14 cellular contexts compared by ENCODE assay signal in the genomic region with DNA sequence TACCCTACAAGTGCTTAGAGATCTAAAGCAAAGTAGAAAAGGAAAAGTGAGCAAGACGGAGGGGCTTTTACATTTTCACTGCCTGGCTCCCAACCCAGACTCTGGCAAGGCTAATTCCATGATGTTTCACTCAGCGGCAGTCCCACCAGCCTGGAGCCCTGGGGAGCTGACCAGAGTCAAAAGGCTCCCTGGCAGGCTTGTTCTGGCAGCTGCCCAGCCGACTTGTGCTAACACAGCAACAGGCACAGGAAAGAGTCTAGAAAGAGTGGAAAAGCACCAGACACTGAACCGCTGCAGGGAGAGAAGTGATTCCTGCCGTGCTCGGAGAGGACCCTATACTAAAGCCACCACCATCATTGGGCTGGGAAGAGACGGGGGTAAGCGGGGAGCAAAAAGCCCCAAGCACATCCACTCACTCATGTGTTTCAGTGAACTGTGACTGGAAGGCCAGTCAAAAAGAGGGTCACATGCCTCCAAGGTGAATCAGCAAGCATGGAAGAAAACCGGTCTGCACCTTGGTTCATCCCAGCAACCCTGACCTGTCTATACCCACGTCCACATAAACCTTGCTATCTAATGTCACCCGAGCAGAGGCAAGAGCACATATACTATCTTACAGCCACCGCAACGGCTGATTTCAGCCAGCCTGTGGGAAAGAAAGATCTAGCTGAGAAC. TPM values are rescaled to one million over a fixed set of nuclear protein-coding genes. Genes with fewer than 3 reads are reported as not detected.
A peak's percentile ranks its signal among the peaks of the same experiment; 100 is the strongest.
DNase-seq lines count a peak whose midpoint lies in the region; ATAC-seq and TF ChIP-seq lines count a peak whose summit lies in the region.
"Had no signal": no experiment of that assay in that cellular context is flagged by ENCODE, and none has a peak within 500 bp of the region (broad histone marks: within the 10 kb centered on the region; RNA-seq: fewer than 3 reads in every experiment).

No MANE protein-coding gene starts in this region.

- H2AK5ac ChIP-seq in mesendoderm (ENCODE audit: low read length), result no peak overlapping the region

- H4K5ac ChIP-seq in mesendoderm (ENCODE audit: low read length), result no peak overlapping the region

- H3K9me3 ChIP-seq in esophagus squamous epithelium (no peaks in the 10 kb centered on the region), vagina (no peaks in the 10 kb centered on the region)
- H3K9me3 ChIP-seq: upper lobe of right lung had no signal

- H2BK15ac ChIP-seq in mesendoderm (replicated peaks; ENCODE audit: low read depth), result no peak overlapping the region

- no peak for ATAC-seq in Right ventricle myocardium inferior
- ATAC-seq: upper lobe of right lung had no signal

- H3K18ac ChIP-seq in mesendoderm (ENCODE audit: low read length), result no peak overlapping the region

- H3K36me3 ChIP-seq in esophagus squamous epithelium (peaks cover 7 to 63% (median 8%) of the 10 kb centered on the region in 3 donors), mesendoderm (ENCODE audit: control insufficient read depth, insufficient read depth, low read length) (peaks cover 4% of the 10 kb centered on the region), vagina (peaks cover 0 to 22% of the 10 kb centered on the region in 2 donors)

- H3K9ac ChIP-seq in mesendoderm (ENCODE audit: low read length), result no peak overlapping the region

- H3K79me1 ChIP-seq in mesendoderm (ENCODE audit: low read length), result peaks cover 14% of the 10 kb centered on the region

- TF ChIP-seq CTCF in esophagus squamous epithelium (IDR thresholded peaks at IDR 0.05) (no peak), vagina (IDR thresholded peaks at IDR 0.05) (no peak), Calu3 (IDR thresholded peaks at IDR 0.05; ENCODE audit: unreplicated experiment) (no peak)

- 41 to 57% methylated on average over 9 to 12 of the region's 13 CpGs for WGBS in esophagus squamous epithelium, 2 donors
- WGBS in mesendoderm (ENCODE audit: extremely low coverage, insufficient coverage, low lambda C conversion rate), result no CpG with 5 or more reads among the region's 13 CpGs

- H3K4ac ChIP-seq in mesendoderm (ENCODE audit: low read depth, low read length), result no peak overlapping the region

- BruUV-seq in Calu3 (replicated peaks; lab: Mats Ljungman, UMichigan), result no TSS peak

- no peak overlapping the region for H2BK120ac ChIP-seq in mesendoderm (ENCODE audit: low read depth, low read length)

- H3K4me2 ChIP-seq in mesendoderm (ENCODE audit: low read length), result no peak overlapping the region

- TF ChIP-seq POLR2A in esophagus squamous epithelium (IDR thresholded peaks at IDR 0.05) (no peak), vagina (IDR thresholded peaks at IDR 0.05) (no peak)

- H3K27me3 ChIP-seq in esophagus squamous epithelium (no peaks in the 10 kb centered on the region), mesendoderm (ENCODE audit: insufficient read depth, low read length, poor library complexity) (no peaks in the 10 kb centered on the region), vagina (no peaks in the 10 kb centered on the region)
- H3K27me3 ChIP-seq: upper lobe of right lung had no signal

- H3K36me3 Mint-ChIP-seq in Calu3 (ENCODE audit: insufficient read depth, unreplicated experiment), result peaks cover 24% of the 10 kb centered on the region

- H3K4me3 ChIP-seq in esophagus squamous epithelium, result no peak overlapping the region
- no peak overlapping the region for H3K4me3 ChIP-seq in mesendoderm (ENCODE audit: low read length)
- no peak overlapping the region for H3K4me3 ChIP-seq in vagina
- H3K4me3 ChIP-seq: upper lobe of right lung had no signal

- H2BK5ac ChIP-seq in mesendoderm (ENCODE audit: low read length), result no peak overlapping the region

- peak overlapping the region; percentile 0 for H3K56ac ChIP-seq in mesendoderm (ENCODE audit: low read length)

- no peaks in the 10 kb centered on the region for H3K9me3 Mint-ChIP-seq in Calu3 (ENCODE audit: low read depth, unreplicated experiment)

- H3K4me1 ChIP-seq in esophagus squamous epithelium (peaks cover 11 to 72% (median 24%) of the 10 kb centered on the region in 3 donors), mesendoderm (ENCODE audit: control insufficient read depth, low read depth, low read length) (peaks cover 2% of the 10 kb centered on the region), vagina (peaks cover 19% of the 10 kb centered on the region)
- H3K4me1 ChIP-seq: upper lobe of right lung had no signal

- peak overlapping the region; percentile 31 to 75 (median 54) for H3K27ac ChIP-seq in esophagus squamous epithelium
- H3K27ac ChIP-seq in mesendoderm (ENCODE audit: low read depth, low read length), result no peak overlapping the region
- peak overlapping the region; percentile 42 for H3K27ac ChIP-seq in vagina
- H3K27ac ChIP-seq: HL-60, upper lobe of right lung had no signal

- H3K27ac Mint-ChIP-seq in Calu3 (ENCODE audit: unreplicated experiment), result no peak overlapping the region

- H4K8ac ChIP-seq in mesendoderm (ENCODE audit: low read depth, low read length), result no peak overlapping the region

- H3K4me3 Mint-ChIP-seq in Calu3 (ENCODE audit: low read depth, unreplicated experiment), result no peak overlapping the region

- no peak overlapping the region for H3K23ac ChIP-seq in mesendoderm (ENCODE audit: low read length)

- no peaks in the 10 kb centered on the region for H3K79me2 ChIP-seq in mesendoderm (ENCODE audit: control insufficient read depth, insufficient read depth, low read length)

- CTCF ChIA-PET in Calu3 (lab: Charles Lee), result no interaction called here

- peak; percentile 80 for DNase-seq in Right ventricle myocardium inferior (ENCODE audit: missing footprints)
- no peak for DNase-seq in cardiac septum (ENCODE audit: low spot score)
- no peak for DNase-seq in esophagus squamous epithelium (lab: John Stamatoyannopoulos, UW)
- no peak for DNase-seq in mesendoderm
- no peak for DNase-seq in vagina (ENCODE audit: extremely low spot score in 2 of 2)
- no peak for DNase-seq in Calu3
- DNase-seq in T-helper 9 cell, result no peak
- no peak for DNase-seq in cerebellar cortex (ENCODE audit: low spot score)
- DNase-seq: 8988T, COR-L47, upper lobe of right lung had no signal

- H3K4me1 Mint-ChIP-seq in Calu3 (ENCODE audit: low read depth, unreplicated experiment), result no peaks in the 10 kb centered on the region

- H3K27me3 Mint-ChIP-seq in Calu3 (ENCODE audit: unreplicated experiment), result no peaks in the 10 kb centered on the region

- intact Hi-C loops in Right ventricle myocardium inferior (cut with DNase I), result loop anchor here (1.0 kb wide), 1 partner anchor 65 kb away; no protein-coding TSS in a partner anchor
- intact Hi-C loops in cardiac septum (cut with DNase I), result loop anchor here (1.0 to 10.0 kb wide), 2 partner anchors 65 to 443 kb away; no protein-coding TSS in a partner anchor
- intact Hi-C loops in esophagus squamous epithelium (cut with DNase I), result loop anchor here (5.0 kb wide), 1 partner anchor 64 kb away; no protein-coding TSS in a partner anchor
- intact Hi-C loops in vagina (cut with DNase I), result loop anchor here (5.0 kb wide), 1 partner anchor 54 kb away; no protein-coding TSS in a partner anchor
- intact Hi-C loops in Calu3 (cut with micrococcal nuclease; ENCODE audit: unreplicated experiment), result loop anchor here (1.0 to 10.0 kb wide), 2 partner anchors 65 to 133 kb away; partner anchors contain the start of gene TMEM35B

RNA-seq across cellular contexts. Expression of gene SMIM12, which starts 8.0 kb away (rescaled TPM):
- total RNA-seq in Right ventricle myocardium inferior (40.6 TPM), cardiac septum (49.4 TPM), esophagus squamous epithelium (10 to 100 TPM; 29.5 to 41.8 (median 36.0) TPM), vagina (36.6 TPM), Calu3 (2022) (35.8 and 36.8 TPM in 2 replicates)
- 21.5 TPM for polyA plus RNA-seq in mesendoderm (2013, experiment 1 of 2)
- 21.9 TPM for polyA plus RNA-seq in mesendoderm (2013, experiment 2 of 2)

RNA-seq across cellular contexts. Expression of gene GJA4, which starts 58.8 kb away (rescaled TPM):
- 23.0 TPM for total RNA-seq in Right ventricle myocardium inferior
- 34.7 TPM for total RNA-seq in cardiac septum
- 1 to 10 TPM; 2.0 to 5.0 (median 3.5) TPM for total RNA-seq in esophagus squamous epithelium
- polyA plus RNA-seq in mesendoderm (2013, experiment 1 of 2), result 0.81 TPM
- 0.83 TPM for polyA plus RNA-seq in mesendoderm (2013, experiment 2 of 2)
- 28.5 TPM for total RNA-seq in vagina
- not detected in 2 replicates for total RNA-seq in Calu3 (2022)
- total RNA-seq: M059J, myocyte had no signal
